Comparison of ENCODE assay signal across 9 cellular contexts in genomic region chr12:113259499-113259953, GRCh38. TPM values are rescaled to one million over a fixed set of nuclear protein-coding genes. Genes with fewer than 3 reads are reported as not detected.
A peak's percentile ranks its signal among the peaks of the same experiment; 100 is the strongest.
DNase-seq lines count a peak whose midpoint lies in the region; ATAC-seq and TF ChIP-seq lines count a peak whose summit lies in the region.
"Had no signal": no experiment of that assay in that cellular context is flagged by ENCODE, and none has a peak within 500 bp of the region (broad histone marks: within the 10 kb centered on the region; RNA-seq: fewer than 3 reads in every experiment).

No MANE protein-coding gene starts in this region.

- no peak overlapping the region for H3K27ac ChIP-seq in foreskin keratinocyte

- DNase-seq in activated CD4-positive, alpha-beta T cell treated with anti-CD3 and anti-CD28 coated beads, Interleukin-2, amount 10 ng/mL, durations not matched to agents 7 days and 5 days, result no peak
- no peak for DNase-seq in activated CD4-positive, alpha-beta T cell treated with anti-CD3 and anti-CD28 coated beads for 48 hours
- no peak for DNase-seq in activated naive CD8-positive, alpha-beta T cell treated with anti-CD3 and anti-CD28 coated beads, Interleukin-2, amount 50 U/mL, for 24 hours
- DNase-seq in iPS-NIHi11 (ENCODE audit: low spot score), result peak; percentile 29
- DNase-seq in stimulated activated effector memory CD8-positive, alpha-beta T cell treated with anti-CD3 and anti-CD28 coated beads, Interleukin-12 subunit alpha, Interleukin-12 subunit beta, amount 100 ng/mL, for 72 hours (ENCODE audit: low spot score in 2 of 2), result no peak
- no peak for DNase-seq in dedifferentiated amniotic fluid mesenchymal stem cell (ENCODE audit: extremely low spot score)
- DNase-seq in foreskin keratinocyte, result no peak

- H3K9me3 Mint-ChIP-seq in activated CD4-positive, alpha-beta T cell treated with anti-CD3 and anti-CD28 coated beads, Interleukin-2, amount 10 ng/mL, durations not matched to agents 7 days and 5 days, result peaks cover 2% of the 10 kb centered on the region
- H3K9me3 Mint-ChIP-seq in activated naive CD8-positive, alpha-beta T cell treated with anti-CD3 and anti-CD28 coated beads, Interleukin-2, amount 50 U/mL, for 24 hours, result no peaks in the 10 kb centered on the region
- no peaks in the 10 kb centered on the region for H3K9me3 Mint-ChIP-seq in stimulated activated effector memory CD8-positive, alpha-beta T cell treated with anti-CD3 and anti-CD28 coated beads, Interleukin-12 subunit alpha, Interleukin-12 subunit beta, amount 100 ng/mL, for 72 hours

- CTCF ChIA-PET in activated CD4-positive, alpha-beta T cell treated with anti-CD3 and anti-CD28 coated beads, Interleukin-2, amount 10 ng/mL, durations not matched to agents 7 days and 5 days (lab: Charles Lee), result interaction anchor here (0.8 kb wide), 1 partner anchor 161 kb away, joined by 3 read pairs; no protein-coding TSS in a partner anchor

- POLR2A ChIA-PET in activated CD4-positive, alpha-beta T cell treated with anti-CD3 and anti-CD28 coated beads, Interleukin-2, amount 10 ng/mL, durations not matched to agents 7 days and 5 days (lab: Charles Lee), result no interaction called here

- H3K27me3 ChIP-seq in foreskin keratinocyte, result no peaks in the 10 kb centered on the region

- peaks cover 26% of the 10 kb centered on the region for H3K36me3 Mint-ChIP-seq in activated CD4-positive, alpha-beta T cell treated with anti-CD3 and anti-CD28 coated beads, Interleukin-2, amount 10 ng/mL, durations not matched to agents 7 days and 5 days (ENCODE audit: low read depth)
- peaks cover 30% of the 10 kb centered on the region for H3K36me3 Mint-ChIP-seq in activated naive CD8-positive, alpha-beta T cell treated with anti-CD3 and anti-CD28 coated beads, Interleukin-2, amount 50 U/mL, for 24 hours (ENCODE audit: low read depth)
- peaks cover 13% of the 10 kb centered on the region for H3K36me3 Mint-ChIP-seq in stimulated activated effector memory CD8-positive, alpha-beta T cell treated with anti-CD3 and anti-CD28 coated beads, Interleukin-12 subunit alpha, Interleukin-12 subunit beta, amount 100 ng/mL, for 72 hours

- H3K4me1 Mint-ChIP-seq in activated CD4-positive, alpha-beta T cell treated with anti-CD3 and anti-CD28 coated beads, Interleukin-2, amount 10 ng/mL, durations not matched to agents 7 days and 5 days, result peaks cover 41% of the 10 kb centered on the region
- peaks cover 53% of the 10 kb centered on the region for H3K4me1 Mint-ChIP-seq in activated naive CD8-positive, alpha-beta T cell treated with anti-CD3 and anti-CD28 coated beads, Interleukin-2, amount 50 U/mL, for 24 hours
- H3K4me1 Mint-ChIP-seq in stimulated activated effector memory CD8-positive, alpha-beta T cell treated with anti-CD3 and anti-CD28 coated beads, Interleukin-12 subunit alpha, Interleukin-12 subunit beta, amount 100 ng/mL, for 72 hours, result no peaks in the 10 kb centered on the region

- H3K4me3 Mint-ChIP-seq in activated CD4-positive, alpha-beta T cell treated with anti-CD3 and anti-CD28 coated beads, Interleukin-2, amount 10 ng/mL, durations not matched to agents 7 days and 5 days, result no peak overlapping the region
- no peak overlapping the region for H3K4me3 Mint-ChIP-seq in activated naive CD8-positive, alpha-beta T cell treated with anti-CD3 and anti-CD28 coated beads, Interleukin-2, amount 50 U/mL, for 24 hours
- no peak overlapping the region for H3K4me3 Mint-ChIP-seq in stimulated activated effector memory CD8-positive, alpha-beta T cell treated with anti-CD3 and anti-CD28 coated beads, Interleukin-12 subunit alpha, Interleukin-12 subunit beta, amount 100 ng/mL, for 72 hours

- TF ChIP-seq CTCF in foreskin keratinocyte (conservative IDR thresholded peaks at IDR 0.05), result no peak

- no peaks in the 10 kb centered on the region for H3K27me3 Mint-ChIP-seq in activated CD4-positive, alpha-beta T cell treated with anti-CD3 and anti-CD28 coated beads, Interleukin-2, amount 10 ng/mL, durations not matched to agents 7 days and 5 days
- H3K27me3 Mint-ChIP-seq in activated naive CD8-positive, alpha-beta T cell treated with anti-CD3 and anti-CD28 coated beads, Interleukin-2, amount 50 U/mL, for 24 hours, result no peaks in the 10 kb centered on the region

- H3K27ac Mint-ChIP-seq in activated CD4-positive, alpha-beta T cell treated with anti-CD3 and anti-CD28 coated beads, Interleukin-2, amount 10 ng/mL, durations not matched to agents 7 days and 5 days, result peak overlapping the region; percentile 74
- H3K27ac Mint-ChIP-seq in activated naive CD8-positive, alpha-beta T cell treated with anti-CD3 and anti-CD28 coated beads, Interleukin-2, amount 50 U/mL, for 24 hours, result peak overlapping the region; percentile 71
- peak overlapping the region; percentile 30 for H3K27ac Mint-ChIP-seq in stimulated activated effector memory CD8-positive, alpha-beta T cell treated with anti-CD3 and anti-CD28 coated beads, Interleukin-12 subunit alpha, Interleukin-12 subunit beta, amount 100 ng/mL, for 72 hours

- ATAC-seq in activated naive CD8-positive, alpha-beta T cell treated with anti-CD3 and anti-CD28 coated beads, Interleukin-2, amount 50 U/mL, for 24 hours, result no peak
- no peak for ATAC-seq in stimulated activated effector memory CD8-positive, alpha-beta T cell treated with anti-CD3 and anti-CD28 coated beads, Interleukin-12 subunit alpha, Interleukin-12 subunit beta, amount 100 ng/mL, for 72 hours
- no peak for ATAC-seq in foreskin keratinocyte
- ATAC-seq in GM21447 (IDR thresholded peaks at IDR 0.05; ENCODE audit: unreplicated experiment), result no peak
- ATAC-seq: Panc1 had no signal

- no peaks in the 10 kb centered on the region for H3K4me1 ChIP-seq in foreskin keratinocyte

RNA-seq across cellular contexts. Expression of gene TPCN1, which starts 38.3 kb away (rescaled TPM):
- total RNA-seq in activated CD4-positive, alpha-beta T cell treated with anti-CD3 and anti-CD28 coated beads, Interleukin-2, amount 10 ng/mL, durations not matched to agents 7 days and 5 days, result 10 to 100 TPM; 18.6 to 20.9 TPM
- 14.3 and 15.9 TPM in 2 replicates for total RNA-seq in foreskin keratinocyte
- polyA plus RNA-seq in foreskin keratinocyte, result 8.9 and 10.5 TPM in 2 replicates
